In genomic region chr16:17270683-17271109, GRCh38 we compare ENCODE assay signal across 19 cellular contexts.
DNase-seq lines count a peak whose midpoint lies in the region; ATAC-seq and TF ChIP-seq lines count a peak whose summit lies in the region.
"Had no signal": no experiment of that assay in that cellular context is flagged by ENCODE, and none has a peak within 500 bp of the region (broad histone marks: within the 10 kb centered on the region; RNA-seq: fewer than 3 reads in every experiment).

No MANE protein-coding gene starts in this region.

- no peak overlapping the region for H3K4me3 Mint-ChIP-seq in neural crest cell
- H3K4me3 Mint-ChIP-seq in type B pancreatic cell = no peak overlapping the region
- H3K4me3 Mint-ChIP-seq in activated CD8-positive, alpha-beta T cell treated with anti-CD3 and anti-CD28 coated beads for 36 hours = no peak overlapping the region
- H3K4me3 Mint-ChIP-seq in activated T-helper 2 cell treated with anti-CD3 and anti-CD28 coated beads, Interferon-gamma antibody, Interleukin-2, Interleukin-4, amounts not matched to agents 10 μg/mL and 5 μg/mL and 100 μg/mL, durations not matched to agents 14 hours and 24 hours and 36 hours (ENCODE audit: low read depth) = no peak overlapping the region
- H3K4me3 Mint-ChIP-seq: activated naive CD4-positive, alpha-beta T cell treated with anti-CD3 and anti-CD28 coated beads for 36 hours; stimulated activated memory B cell treated with anti-CD40 and anti-IgM and Interleukin-4, amounts not matched to agents 10 μg/mL and 1 μg/mL and 100 μg/mL, for 72 hours; T-helper 2 cell treated with Interferon-gamma antibody and Interleukin-4, amounts not matched to agents 5 μg/mL and 100 μg/mL, for 36 hours had no signal

- H3K36me3 Mint-ChIP-seq in neural crest cell (ENCODE audit: low read depth) (no peaks in the 10 kb centered on the region), type B pancreatic cell (no peaks in the 10 kb centered on the region)
- H3K36me3 Mint-ChIP-seq in activated CD8-positive, alpha-beta T cell treated with anti-CD3 and anti-CD28 coated beads for 36 hours (ENCODE audit: low read depth) = no peaks in the 10 kb centered on the region
- peaks cover 4% of the 10 kb centered on the region for H3K36me3 Mint-ChIP-seq in activated T-helper 2 cell treated with anti-CD3 and anti-CD28 coated beads, Interferon-gamma antibody, Interleukin-2, Interleukin-4, amounts not matched to agents 10 μg/mL and 5 μg/mL and 100 μg/mL, durations not matched to agents 14 hours and 24 hours and 36 hours (ENCODE audit: low read depth)

- POLR2A ChIA-PET in activated CD8-positive, alpha-beta T cell treated with anti-CD3 and anti-CD28 coated beads for 36 hours (lab: Charles Lee) = no interaction called here

- no peaks in the 10 kb centered on the region for H3K9me3 Mint-ChIP-seq in neural crest cell
- no peaks in the 10 kb centered on the region for H3K9me3 Mint-ChIP-seq in type B pancreatic cell
- H3K9me3 Mint-ChIP-seq in activated CD8-positive, alpha-beta T cell treated with anti-CD3 and anti-CD28 coated beads for 36 hours = no peaks in the 10 kb centered on the region
- H3K9me3 Mint-ChIP-seq in activated T-helper 2 cell treated with anti-CD3 and anti-CD28 coated beads, Interferon-gamma antibody, Interleukin-2, Interleukin-4, amounts not matched to agents 10 μg/mL and 5 μg/mL and 100 μg/mL, durations not matched to agents 14 hours and 24 hours and 36 hours = no peaks in the 10 kb centered on the region
- H3K9me3 Mint-ChIP-seq: activated naive CD4-positive, alpha-beta T cell treated with anti-CD3 and anti-CD28 coated beads for 36 hours; stimulated activated memory B cell treated with anti-CD40 and anti-IgM and Interleukin-4, amounts not matched to agents 10 μg/mL and 1 μg/mL and 100 μg/mL, for 72 hours; T-helper 2 cell treated with Interferon-gamma antibody and Interleukin-4, amounts not matched to agents 5 μg/mL and 100 μg/mL, for 36 hours had no signal

- H3K36me3 ChIP-seq in left ventricle myocardium inferior = no peaks in the 10 kb centered on the region
- no peaks in the 10 kb centered on the region for H3K36me3 ChIP-seq in esophagus muscularis mucosa
- no peaks in the 10 kb centered on the region for H3K36me3 ChIP-seq in esophagus squamous epithelium
- H3K36me3 ChIP-seq: brain microvascular endothelial cell, neutrophil had no signal

- peaks cover 39% of the 10 kb centered on the region for H3K4me1 Mint-ChIP-seq in neural crest cell
- H3K4me1 Mint-ChIP-seq in type B pancreatic cell (ENCODE audit: unreplicated experiment) = peaks cover 28% of the 10 kb centered on the region
- peaks cover 36% of the 10 kb centered on the region for H3K4me1 Mint-ChIP-seq in activated CD8-positive, alpha-beta T cell treated with anti-CD3 and anti-CD28 coated beads for 36 hours (ENCODE audit: low read depth)
- peaks cover 47% of the 10 kb centered on the region for H3K4me1 Mint-ChIP-seq in activated T-helper 2 cell treated with anti-CD3 and anti-CD28 coated beads, Interferon-gamma antibody, Interleukin-2, Interleukin-4, amounts not matched to agents 10 μg/mL and 5 μg/mL and 100 μg/mL, durations not matched to agents 14 hours and 24 hours and 36 hours (ENCODE audit: low read depth)

- no peaks in the 10 kb centered on the region for H3K27me3 ChIP-seq in left ventricle myocardium inferior (ENCODE audit: low read depth)
- no peaks in the 10 kb centered on the region for H3K27me3 ChIP-seq in esophagus muscularis mucosa
- H3K27me3 ChIP-seq in esophagus squamous epithelium = no peaks in the 10 kb centered on the region
- H3K27me3 ChIP-seq: brain microvascular endothelial cell, neutrophil had no signal

- 79% methylated on average over 6 of the region's 6 CpGs for WGBS in esophagus muscularis mucosa
- WGBS in esophagus squamous epithelium, 2 donors = 83 to 91% methylated on average over 6 of the region's 6 CpGs

- peak overlapping the region; percentile 28 for H3K27ac Mint-ChIP-seq in neural crest cell (ENCODE audit: unreplicated experiment)
- H3K27ac Mint-ChIP-seq in type B pancreatic cell = peak overlapping the region; percentile 35
- no peak overlapping the region for H3K27ac Mint-ChIP-seq in activated CD8-positive, alpha-beta T cell treated with anti-CD3 and anti-CD28 coated beads for 36 hours
- no peak overlapping the region for H3K27ac Mint-ChIP-seq in activated T-helper 2 cell treated with anti-CD3 and anti-CD28 coated beads, Interferon-gamma antibody, Interleukin-2, Interleukin-4, amounts not matched to agents 10 μg/mL and 5 μg/mL and 100 μg/mL, durations not matched to agents 14 hours and 24 hours and 36 hours
- H3K27ac Mint-ChIP-seq: activated naive CD4-positive, alpha-beta T cell treated with anti-CD3 and anti-CD28 coated beads for 36 hours; stimulated activated memory B cell treated with anti-CD40 and anti-IgM and Interleukin-4, amounts not matched to agents 10 μg/mL and 1 μg/mL and 100 μg/mL, for 72 hours; T-helper 2 cell treated with Interferon-gamma antibody and Interleukin-4, amounts not matched to agents 5 μg/mL and 100 μg/mL, for 36 hours had no signal

- H3K4me1 ChIP-seq in left ventricle myocardium inferior (peaks cover 9% of the 10 kb centered on the region), esophagus muscularis mucosa (peaks cover 15 to 44% (median 41%) of the 10 kb centered on the region in 4 donors), esophagus squamous epithelium (peaks cover 7 to 43% (median 10%) of the 10 kb centered on the region in 3 donors)

- intact Hi-C loops in Right ventricle myocardium inferior (cut with DNase I) (no loop called here), left ventricle myocardium inferior (cut with micrococcal nuclease) (loop anchor here (10.0 kb wide), 1 partner anchor 194 kb away; no protein-coding TSS in a partner anchor), esophagus muscularis mucosa (cut with DNase I) (no loop called here), esophagus squamous epithelium (cut with DNase I) (no loop called here)
- intact Hi-C loops in activated CD8-positive, alpha-beta T cell treated with anti-CD3 and anti-CD28 coated beads for 36 hours (cut with micrococcal nuclease) = no loop called here
- intact Hi-C loops in activated T-helper 2 cell treated with anti-CD3 and anti-CD28 coated beads, Interferon-gamma antibody, Interleukin-2, Interleukin-4, amounts not matched to agents 10 μg/mL and 5 μg/mL and 100 μg/mL, durations not matched to agents 14 hours and 24 hours and 36 hours (cut with micrococcal nuclease) = loop anchor here (5.0 kb wide), 2 partner anchors 102 to 202 kb away; partner anchors contain the start of gene XYLT1

- peak; percentile 30 for ATAC-seq in Right ventricle myocardium inferior
- ATAC-seq in activated CD8-positive, alpha-beta T cell treated with anti-CD3 and anti-CD28 coated beads for 36 hours = no peak
- ATAC-seq: stimulated activated memory B cell treated with anti-CD40 and anti-IgM and Interleukin-4, amounts not matched to agents 10 μg/mL and 1 μg/mL and 100 μg/mL, for 72 hours had no signal

- DNase-seq in Right ventricle myocardium inferior (ENCODE audit: missing footprints) (no peak), left ventricle myocardium inferior (no peak), esophagus muscularis mucosa (ENCODE audit: extremely low spot score) (no peak), neural crest cell (ENCODE audit: low read depth, low spot score) (no peak), type B pancreatic cell (ENCODE audit: extremely low spot score, unreplicated experiment) (no peak), esophagus squamous epithelium (lab: John Stamatoyannopoulos, UW) (no peak)
- no peak for DNase-seq in activated CD8-positive, alpha-beta T cell treated with anti-CD3 and anti-CD28 coated beads for 36 hours
- no peak for DNase-seq in activated T-helper 2 cell treated with anti-CD3 and anti-CD28 coated beads, Interferon-gamma antibody, Interleukin-2, Interleukin-4, amounts not matched to agents 10 μg/mL and 5 μg/mL and 100 μg/mL, durations not matched to agents 14 hours and 24 hours and 36 hours (ENCODE audit: low spot score)
- DNase-seq: activated CD4-positive, alpha-beta T cell treated with anti-CD3 and anti-CD28 coated beads for 1 hour; activated CD8-positive, alpha-beta memory T cell treated with anti-CD3 and anti-CD28 coated beads, Interleukin-2, amount 50 U/mL, for 4 hours; activated naive CD4-positive, alpha-beta T cell treated with anti-CD3 and anti-CD28 coated beads for 36 hours; brain microvascular endothelial cell; effector CD4-positive, alpha-beta T cell; NCI-H2107 had no signal

- TF ChIP-seq CTCF in left ventricle myocardium inferior (IDR thresholded peaks at IDR 0.05; ENCODE audit: borderline replicate concordance) = no peak
- no peak for TF ChIP-seq CTCF in esophagus muscularis mucosa (IDR thresholded peaks at IDR 0.05)
- no peak for TF ChIP-seq CTCF in neural crest cell (conservative IDR thresholded peaks at IDR 0.05)
- TF ChIP-seq CTCF in type B pancreatic cell (conservative IDR thresholded peaks at IDR 0.05) = no peak
- TF ChIP-seq CTCF in activated CD8-positive, alpha-beta T cell treated with anti-CD3 and anti-CD28 coated beads for 36 hours (IDR thresholded peaks at IDR 0.05) = no peak
- no peak for TF ChIP-seq CTCF in esophagus squamous epithelium (IDR thresholded peaks at IDR 0.05)

- H3K4me3 ChIP-seq in left ventricle myocardium inferior (no peak overlapping the region), esophagus muscularis mucosa (no peak overlapping the region), esophagus squamous epithelium (no peak overlapping the region)
- H3K4me3 ChIP-seq: smooth muscle cell had no signal

- TF ChIP-seq POLR2A in esophagus muscularis mucosa (IDR thresholded peaks at IDR 0.05; ENCODE audit: low read depth) (no peak), esophagus squamous epithelium (IDR thresholded peaks at IDR 0.05) (no peak)

- CTCF ChIA-PET in activated CD8-positive, alpha-beta T cell treated with anti-CD3 and anti-CD28 coated beads for 36 hours (lab: Charles Lee) = no interaction called here

- no peaks in the 10 kb centered on the region for H3K27me3 Mint-ChIP-seq in neural crest cell (ENCODE audit: low read depth)
- no peaks in the 10 kb centered on the region for H3K27me3 Mint-ChIP-seq in type B pancreatic cell
- no peaks in the 10 kb centered on the region for H3K27me3 Mint-ChIP-seq in activated CD8-positive, alpha-beta T cell treated with anti-CD3 and anti-CD28 coated beads for 36 hours
- H3K27me3 Mint-ChIP-seq in activated T-helper 2 cell treated with anti-CD3 and anti-CD28 coated beads, Interferon-gamma antibody, Interleukin-2, Interleukin-4, amounts not matched to agents 10 μg/mL and 5 μg/mL and 100 μg/mL, durations not matched to agents 14 hours and 24 hours and 36 hours (ENCODE audit: low read depth) = peaks cover 7% of the 10 kb centered on the region
- H3K27me3 Mint-ChIP-seq: stimulated activated memory B cell treated with anti-CD40 and anti-IgM and Interleukin-4, amounts not matched to agents 10 μg/mL and 1 μg/mL and 100 μg/mL, for 72 hours had no signal

- H3K27ac ChIP-seq in left ventricle myocardium inferior (replicated peaks) (no peak overlapping the region), esophagus muscularis mucosa (replicated peaks in 1 of 4) (peak overlapping the region; percentile 28 to 73 (median 68)), esophagus squamous epithelium (no peak overlapping the region)
- H3K27ac ChIP-seq: brain microvascular endothelial cell, neutrophil, RWPE1 had no signal

- H3K9me3 ChIP-seq in left ventricle myocardium inferior (replicated peaks) = no peaks in the 10 kb centered on the region
- H3K9me3 ChIP-seq in esophagus muscularis mucosa = no peaks in the 10 kb centered on the region
- H3K9me3 ChIP-seq in esophagus squamous epithelium = no peaks in the 10 kb centered on the region
- H3K9me3 ChIP-seq: neutrophil had no signal

- no peak for TF ChIP-seq EP300 in esophagus muscularis mucosa (IDR thresholded peaks at IDR 0.05)

Comparison
In these comparisons a context has a peak if more than half of its experiments do, and no peak if none do; other contexts are left out.
1. intact Hi-C loops: an anchor here in left ventricle myocardium inferior (10.0 kb wide) and activated T-helper 2 cell treated with anti-CD3 and anti-CD28 coated beads, Interferon-gamma antibody, Interleukin-2, Interleukin-4, amounts not matched to agents 10 μg/mL and 5 μg/mL and 100 μg/mL, durations not matched to agents 14 hours and 24 hours and 36 hours (5.0 kb wide); none called in Right ventricle myocardium inferior, esophagus muscularis mucosa, activated CD8-positive, alpha-beta T cell treated with anti-CD3 and anti-CD28 coated beads for 36 hours and esophagus squamous epithelium.
2. H3K27ac ChIP-seq: peak in esophagus muscularis mucosa (4 of 4); none in left ventricle myocardium inferior (single experiment) and esophagus squamous epithelium (0 of 4).
3. H3K27ac Mint-ChIP-seq: peak in neural crest cell (single experiment) and type B pancreatic cell (single experiment); none in activated CD8-positive, alpha-beta T cell treated with anti-CD3 and anti-CD28 coated beads for 36 hours (single experiment) and activated T-helper 2 cell treated with anti-CD3 and anti-CD28 coated beads, Interferon-gamma antibody, Interleukin-2, Interleukin-4, amounts not matched to agents 10 μg/mL and 5 μg/mL and 100 μg/mL, durations not matched to agents 14 hours and 24 hours and 36 hours (single experiment).